Comparison of ENCODE assay signal across 15 cellular contexts in genomic region chr11:79237676-79238075, GRCh38.
DNase-seq lines count a peak whose midpoint lies in the region; ATAC-seq and TF ChIP-seq lines count a peak whose summit lies in the region.
"Had no signal": no experiment of that assay in that cellular context is flagged by ENCODE, and none has a peak within 500 bp of the region (broad histone marks: within the 10 kb centered on the region; RNA-seq: fewer than 3 reads in every experiment).

No MANE protein-coding gene starts in this region.

- no peaks in the 10 kb centered on the region for H3K36me3 ChIP-seq in adipocyte (ENCODE audit: control insufficient read depth, insufficient read depth, low read length, severe bottlenecking)

- DNase-seq in AG08396 (ENCODE audit: low spot score) = peak; percentile 67
- peak; percentile 71 for DNase-seq in adipocyte (ENCODE audit: low read depth)
- DNase-seq in fibroblast of villous mesenchyme (ENCODE audit: low read depth) = peak; percentile 70
- peak; percentile 93 for DNase-seq in non-pigmented ciliary epithelial cell (ENCODE audit: low read depth)
- no peak for DNase-seq in activated T-cell treated with anti-CD3 and anti-CD28 coated beads, Interleukin-2, amount 50 U/mL, for 4 hours
- DNase-seq in effector CD4-positive, alpha-beta T cell = no peak
- DNase-seq in NCI-H2196 (lab: John Stamatoyannopoulos, UW; ENCODE audit: unreplicated experiment) = no peak
- DNase-seq: activated CD4-positive, alpha-beta T cell treated with anti-CD3 and anti-CD28 coated beads, Interleukin-2, amount 50 U/mL, for 48 hours; activated naive CD4-positive, alpha-beta T cell treated with anti-CD3 and anti-CD28 coated beads for 36 hours; natural killer cell; NCI-H146; stimulated activated naive B cell treated with anti-CD40 and anti-IgM and Interleukin-4, amounts not matched to agents 10 μg/mL and 1 μg/mL and 100 μg/mL, for 72 hours; SW 1271 had no signal

- H3K9me3 ChIP-seq in adipocyte (ENCODE audit: control insufficient read depth, low read length) = no peaks in the 10 kb centered on the region
- H3K9me3 ChIP-seq: A549 had no signal

- no peak overlapping the region for H3K4me3 Mint-ChIP-seq in activated T-cell treated with anti-CD3 and anti-CD28 coated beads, Interleukin-2, amount 50 U/mL, for 4 hours
- H3K4me3 Mint-ChIP-seq: activated naive CD4-positive, alpha-beta T cell treated with anti-CD3 and anti-CD28 coated beads for 36 hours; natural killer cell; stimulated activated naive B cell treated with anti-CD40 and anti-IgM and Interleukin-4, amounts not matched to agents 10 μg/mL and 1 μg/mL and 100 μg/mL, for 72 hours had no signal

- H3K9me3 Mint-ChIP-seq in activated T-cell treated with anti-CD3 and anti-CD28 coated beads, Interleukin-2, amount 50 U/mL, for 4 hours = no peaks in the 10 kb centered on the region
- H3K9me3 Mint-ChIP-seq: activated naive CD4-positive, alpha-beta T cell treated with anti-CD3 and anti-CD28 coated beads for 36 hours; stimulated activated naive B cell treated with anti-CD40 and anti-IgM and Interleukin-4, amounts not matched to agents 10 μg/mL and 1 μg/mL and 100 μg/mL, for 72 hours had no signal

- no peaks in the 10 kb centered on the region for H3K27me3 Mint-ChIP-seq in activated T-cell treated with anti-CD3 and anti-CD28 coated beads, Interleukin-2, amount 50 U/mL, for 4 hours (ENCODE audit: low read depth)
- H3K27me3 Mint-ChIP-seq: stimulated activated naive B cell treated with anti-CD40 and anti-IgM and Interleukin-4, amounts not matched to agents 10 μg/mL and 1 μg/mL and 100 μg/mL, for 72 hours had no signal

- TF ChIP-seq CTCF in fibroblast of villous mesenchyme (IDR thresholded peaks at IDR 0.05; ENCODE audit: insufficient read depth, low read depth, low read length) = no peak

- H3K27me3 ChIP-seq in adipocyte (replicated peaks; ENCODE audit: control insufficient read depth, insufficient read depth, low read length) = no peaks in the 10 kb centered on the region

- peaks cover 22% of the 10 kb centered on the region for H3K4me1 ChIP-seq in adipocyte (ENCODE audit: control insufficient read depth, insufficient read depth, low read length)

- no peak overlapping the region for H3K4me3 ChIP-seq in adipocyte (ENCODE audit: low read length)
- H3K4me3 ChIP-seq in fibroblast of villous mesenchyme (ENCODE audit: low read depth, low read length) = no peak overlapping the region
- H3K4me3 ChIP-seq: A549 had no signal

- no peak for ATAC-seq in HG02623 (IDR thresholded peaks at IDR 0.05; ENCODE audit: unreplicated experiment)
- no peak for ATAC-seq in activated T-cell treated with anti-CD3 and anti-CD28 coated beads, Interleukin-2, amount 50 U/mL, for 4 hours
- ATAC-seq: A549; natural killer cell; stimulated activated naive B cell treated with anti-CD40 and anti-IgM and Interleukin-4, amounts not matched to agents 10 μg/mL and 1 μg/mL and 100 μg/mL, for 72 hours had no signal

- peak overlapping the region; percentile 68 for H3K9ac ChIP-seq in adipocyte (ENCODE audit: low read length)

- no peaks in the 10 kb centered on the region for H3K36me3 Mint-ChIP-seq in activated T-cell treated with anti-CD3 and anti-CD28 coated beads, Interleukin-2, amount 50 U/mL, for 4 hours (ENCODE audit: insufficient read depth)
- H3K36me3 Mint-ChIP-seq: natural killer cell; stimulated activated naive B cell treated with anti-CD40 and anti-IgM and Interleukin-4, amounts not matched to agents 10 μg/mL and 1 μg/mL and 100 μg/mL, for 72 hours had no signal

- H3K4me1 Mint-ChIP-seq in activated T-cell treated with anti-CD3 and anti-CD28 coated beads, Interleukin-2, amount 50 U/mL, for 4 hours (ENCODE audit: low read depth) = no peaks in the 10 kb centered on the region
- H3K4me1 Mint-ChIP-seq: natural killer cell; stimulated activated naive B cell treated with anti-CD40 and anti-IgM and Interleukin-4, amounts not matched to agents 10 μg/mL and 1 μg/mL and 100 μg/mL, for 72 hours had no signal

Comparison
In these comparisons a context has a peak if more than half of its experiments do, and no peak if none do; other contexts are left out.
1. DNase-seq: peak in AG08396 (single experiment), adipocyte (single experiment), fibroblast of villous mesenchyme (single experiment) and non-pigmented ciliary epithelial cell (single experiment); none in activated T-cell treated with anti-CD3 and anti-CD28 coated beads, Interleukin-2, amount 50 U/mL, for 4 hours (single experiment), effector CD4-positive, alpha-beta T cell (single experiment) and NCI-H2196 (single experiment).